1 cellular context compared by ENCODE assay signal in the genomic region with DNA sequence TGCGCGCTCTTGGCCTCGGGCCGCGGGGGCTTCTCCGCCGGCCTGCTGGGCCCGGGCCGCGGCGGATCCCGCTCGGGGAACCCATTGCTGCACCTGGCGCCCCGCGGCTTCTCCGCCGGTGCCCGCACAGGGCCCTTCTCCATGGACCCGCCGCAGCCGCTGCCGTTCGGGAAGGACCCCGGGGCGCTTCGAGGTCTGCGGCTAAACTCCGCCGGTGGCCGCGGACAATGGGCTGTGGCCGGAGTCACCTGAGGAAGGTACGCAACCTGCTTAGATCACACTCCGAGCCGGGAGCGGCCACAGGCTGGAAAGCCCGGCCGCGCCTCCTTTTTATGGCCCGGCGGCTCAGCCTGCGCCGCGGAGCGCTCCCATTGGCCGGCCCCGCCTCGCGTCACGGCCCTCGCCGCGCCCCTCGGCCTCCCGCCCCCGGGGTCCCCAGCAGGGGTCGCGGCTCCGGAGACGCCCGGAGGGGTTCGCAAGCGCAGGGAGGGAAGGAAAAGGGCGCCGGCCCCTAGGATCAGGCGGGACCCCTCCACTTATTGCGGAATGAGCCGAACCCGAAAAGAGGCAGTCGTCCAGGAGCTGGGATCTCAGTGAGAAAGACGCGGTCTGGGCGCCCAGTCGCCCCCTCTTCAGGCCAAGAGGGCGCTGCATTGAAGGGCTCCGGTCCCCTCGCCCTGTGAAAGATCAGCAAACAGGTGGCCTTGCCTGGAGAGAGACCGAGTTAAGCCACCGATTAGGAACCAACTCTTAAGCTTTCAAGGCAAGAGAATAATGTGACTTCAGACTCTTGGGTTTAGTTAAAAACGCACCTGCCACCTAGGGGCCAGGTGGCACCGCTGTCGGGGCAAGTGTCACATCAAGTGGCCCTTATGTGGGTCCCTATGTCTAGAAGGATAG.
TF ChIP-seq lines count a peak whose summit lies in the region.

A gene with protein sequence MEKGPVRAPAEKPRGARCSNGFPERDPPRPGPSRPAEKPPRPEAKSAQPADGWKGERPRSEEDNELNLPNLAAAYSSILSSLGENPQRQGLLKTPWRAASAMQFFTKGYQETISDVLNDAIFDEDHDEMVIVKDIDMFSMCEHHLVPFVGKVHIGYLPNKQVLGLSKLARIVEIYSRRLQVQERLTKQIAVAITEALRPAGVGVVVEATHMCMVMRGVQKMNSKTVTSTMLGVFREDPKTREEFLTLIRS (minus strand): TSS at position 306 of the 900 bp plus-strand sequence. CDS start 163 bp downstream, at position 143.

TF ChIP-seq in HepG2, 621 proteins besides CTCF, POLR2A, EP300 and RAD21 (continued from another document and continues in another):
- TF ChIP-seq, protein P1, sequence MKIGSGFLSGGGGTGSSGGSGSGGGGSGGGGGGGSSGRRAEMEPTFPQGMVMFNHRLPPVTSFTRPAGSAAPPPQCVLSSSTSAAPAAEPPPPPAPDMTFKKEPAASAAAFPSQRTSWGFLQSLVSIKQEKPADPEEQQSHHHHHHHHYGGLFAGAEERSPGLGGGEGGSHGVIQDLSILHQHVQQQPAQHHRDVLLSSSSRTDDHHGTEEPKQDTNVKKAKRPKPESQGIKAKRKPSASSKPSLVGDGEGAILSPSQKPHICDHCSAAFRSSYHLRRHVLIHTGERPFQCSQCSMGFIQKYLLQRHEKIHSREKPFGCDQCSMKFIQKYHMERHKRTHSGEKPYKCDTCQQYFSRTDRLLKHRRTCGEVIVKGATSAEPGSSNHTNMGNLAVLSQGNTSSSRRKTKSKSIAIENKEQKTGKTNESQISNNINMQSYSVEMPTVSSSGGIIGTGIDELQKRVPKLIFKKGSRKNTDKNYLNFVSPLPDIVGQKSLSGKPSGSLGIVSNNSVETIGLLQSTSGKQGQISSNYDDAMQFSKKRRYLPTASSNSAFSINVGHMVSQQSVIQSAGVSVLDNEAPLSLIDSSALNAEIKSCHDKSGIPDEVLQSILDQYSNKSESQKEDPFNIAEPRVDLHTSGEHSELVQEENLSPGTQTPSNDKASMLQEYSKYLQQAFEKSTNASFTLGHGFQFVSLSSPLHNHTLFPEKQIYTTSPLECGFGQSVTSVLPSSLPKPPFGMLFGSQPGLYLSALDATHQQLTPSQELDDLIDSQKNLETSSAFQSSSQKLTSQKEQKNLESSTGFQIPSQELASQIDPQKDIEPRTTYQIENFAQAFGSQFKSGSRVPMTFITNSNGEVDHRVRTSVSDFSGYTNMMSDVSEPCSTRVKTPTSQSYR (CRISPR knock-in tag; IDR thresholded peaks at IDR 0.05; ENCODE audit: borderline replicate concordance), result no peak
- TF ChIP-seq, protein P2, sequence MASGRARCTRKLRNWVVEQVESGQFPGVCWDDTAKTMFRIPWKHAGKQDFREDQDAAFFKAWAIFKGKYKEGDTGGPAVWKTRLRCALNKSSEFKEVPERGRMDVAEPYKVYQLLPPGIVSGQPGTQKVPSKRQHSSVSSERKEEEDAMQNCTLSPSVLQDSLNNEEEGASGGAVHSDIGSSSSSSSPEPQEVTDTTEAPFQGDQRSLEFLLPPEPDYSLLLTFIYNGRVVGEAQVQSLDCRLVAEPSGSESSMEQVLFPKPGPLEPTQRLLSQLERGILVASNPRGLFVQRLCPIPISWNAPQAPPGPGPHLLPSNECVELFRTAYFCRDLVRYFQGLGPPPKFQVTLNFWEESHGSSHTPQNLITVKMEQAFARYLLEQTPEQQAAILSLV (CRISPR knock-in tag; IDR thresholded peaks at IDR 0.05; ENCODE audit: borderline replicate concordance), result no peak; the same call in 1 of the 2 replicates
- TF ChIP-seq, protein P3, sequence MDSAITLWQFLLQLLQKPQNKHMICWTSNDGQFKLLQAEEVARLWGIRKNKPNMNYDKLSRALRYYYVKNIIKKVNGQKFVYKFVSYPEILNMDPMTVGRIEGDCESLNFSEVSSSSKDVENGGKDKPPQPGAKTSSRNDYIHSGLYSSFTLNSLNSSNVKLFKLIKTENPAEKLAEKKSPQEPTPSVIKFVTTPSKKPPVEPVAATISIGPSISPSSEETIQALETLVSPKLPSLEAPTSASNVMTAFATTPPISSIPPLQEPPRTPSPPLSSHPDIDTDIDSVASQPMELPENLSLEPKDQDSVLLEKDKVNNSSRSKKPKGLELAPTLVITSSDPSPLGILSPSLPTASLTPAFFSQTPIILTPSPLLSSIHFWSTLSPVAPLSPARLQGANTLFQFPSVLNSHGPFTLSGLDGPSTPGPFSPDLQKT (CRISPR knock-in tag; IDR thresholded peaks at IDR 0.05; ENCODE audit: borderline replicate concordance), result no peak
- TF ChIP-seq MEIS1 (CRISPR knock-in tag; IDR thresholded peaks at IDR 0.05; ENCODE audit: borderline replicate concordance), result peak; percentile 56; the same call in 1 of the 2 replicates
- TF ChIP-seq KMT2B (CRISPR knock-in tag; IDR thresholded peaks at IDR 0.05), result peak; percentile 41; the same call in 1 of the 2 replicates
- peak; percentile 71 for TF ChIP-seq NFYC (CRISPR knock-in tag; IDR thresholded peaks at IDR 0.05)
- no peak for TF ChIP-seq KAT8 (CRISPR knock-in tag; IDR thresholded peaks at IDR 0.05)
- TF ChIP-seq ZNF616 (CRISPR knock-in tag; IDR thresholded peaks at IDR 0.05; ENCODE audit: low read depth), result no peak
- TF ChIP-seq SIN3B (IDR thresholded peaks at IDR 0.05; ENCODE audit: low read length), result no peak
- no peak for TF ChIP-seq NFATC3 (CRISPR knock-in tag; IDR thresholded peaks at IDR 0.05)
- TF ChIP-seq NCOA5 (CRISPR knock-in tag; IDR thresholded peaks at IDR 0.05), result no peak
- TF ChIP-seq, protein P4, sequence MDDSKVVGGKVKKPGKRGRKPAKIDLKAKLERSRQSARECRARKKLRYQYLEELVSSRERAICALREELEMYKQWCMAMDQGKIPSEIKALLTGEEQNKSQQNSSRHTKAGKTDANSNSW (CRISPR knock-in tag; IDR thresholded peaks at IDR 0.05; ENCODE audit: borderline replicate concordance), result no peak; the same call in 1 of the 2 replicates
- TF ChIP-seq, protein P5, sequence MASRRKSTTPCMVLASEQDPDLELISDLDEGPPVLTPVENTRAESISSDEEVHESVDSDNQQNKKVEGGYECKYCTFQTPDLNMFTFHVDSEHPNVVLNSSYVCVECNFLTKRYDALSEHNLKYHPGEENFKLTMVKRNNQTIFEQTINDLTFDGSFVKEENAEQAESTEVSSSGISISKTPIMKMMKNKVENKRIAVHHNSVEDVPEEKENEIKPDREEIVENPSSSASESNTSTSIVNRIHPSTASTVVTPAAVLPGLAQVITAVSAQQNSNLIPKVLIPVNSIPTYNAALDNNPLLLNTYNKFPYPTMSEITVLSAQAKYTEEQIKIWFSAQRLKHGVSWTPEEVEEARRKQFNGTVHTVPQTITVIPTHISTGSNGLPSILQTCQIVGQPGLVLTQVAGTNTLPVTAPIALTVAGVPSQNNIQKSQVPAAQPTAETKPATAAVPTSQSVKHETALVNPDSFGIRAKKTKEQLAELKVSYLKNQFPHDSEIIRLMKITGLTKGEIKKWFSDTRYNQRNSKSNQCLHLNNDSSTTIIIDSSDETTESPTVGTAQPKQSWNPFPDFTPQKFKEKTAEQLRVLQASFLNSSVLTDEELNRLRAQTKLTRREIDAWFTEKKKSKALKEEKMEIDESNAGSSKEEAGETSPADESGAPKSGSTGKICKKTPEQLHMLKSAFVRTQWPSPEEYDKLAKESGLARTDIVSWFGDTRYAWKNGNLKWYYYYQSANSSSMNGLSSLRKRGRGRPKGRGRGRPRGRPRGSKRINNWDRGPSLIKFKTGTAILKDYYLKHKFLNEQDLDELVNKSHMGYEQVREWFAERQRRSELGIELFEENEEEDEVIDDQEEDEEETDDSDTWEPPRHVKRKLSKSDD (CRISPR knock-in tag; IDR thresholded peaks at IDR 0.05; ENCODE audit: low read depth), result 0 out of 2 replicates have a peak, but pooled peaks have one; percentile 7
- 0 out of 2 replicates have a peak, but pooled peaks have one; percentile 43 for TF ChIP-seq MAF1 (CRISPR knock-in tag; IDR thresholded peaks at IDR 0.05; ENCODE audit: borderline replicate concordance)
- no peak for TF ChIP-seq KLF13 (CRISPR knock-in tag; IDR thresholded peaks at IDR 0.05)
- no peak for TF ChIP-seq ZMYM2 (CRISPR knock-in tag; IDR thresholded peaks at IDR 0.05)
- TF ChIP-seq ZNF598 (CRISPR knock-in tag; IDR thresholded peaks at IDR 0.05; ENCODE audit: borderline replicate concordance), result peak; percentile 75; the same call in 1 of the 2 replicates
- peak; percentile 48; the same call in 1 of the 2 replicates for TF ChIP-seq BORCS8-MEF2B (CRISPR knock-in tag; IDR thresholded peaks at IDR 0.05)
- no peak; the same call in 1 of the 2 replicates for TF ChIP-seq ZNF143 (CRISPR knock-in tag; IDR thresholded peaks at IDR 0.05)
- peak; percentile 36; the same call in 1 of the 2 replicates for TF ChIP-seq ZNF747 (CRISPR knock-in tag; IDR thresholded peaks at IDR 0.05; ENCODE audit: borderline replicate concordance)
- TF ChIP-seq, protein P6, sequence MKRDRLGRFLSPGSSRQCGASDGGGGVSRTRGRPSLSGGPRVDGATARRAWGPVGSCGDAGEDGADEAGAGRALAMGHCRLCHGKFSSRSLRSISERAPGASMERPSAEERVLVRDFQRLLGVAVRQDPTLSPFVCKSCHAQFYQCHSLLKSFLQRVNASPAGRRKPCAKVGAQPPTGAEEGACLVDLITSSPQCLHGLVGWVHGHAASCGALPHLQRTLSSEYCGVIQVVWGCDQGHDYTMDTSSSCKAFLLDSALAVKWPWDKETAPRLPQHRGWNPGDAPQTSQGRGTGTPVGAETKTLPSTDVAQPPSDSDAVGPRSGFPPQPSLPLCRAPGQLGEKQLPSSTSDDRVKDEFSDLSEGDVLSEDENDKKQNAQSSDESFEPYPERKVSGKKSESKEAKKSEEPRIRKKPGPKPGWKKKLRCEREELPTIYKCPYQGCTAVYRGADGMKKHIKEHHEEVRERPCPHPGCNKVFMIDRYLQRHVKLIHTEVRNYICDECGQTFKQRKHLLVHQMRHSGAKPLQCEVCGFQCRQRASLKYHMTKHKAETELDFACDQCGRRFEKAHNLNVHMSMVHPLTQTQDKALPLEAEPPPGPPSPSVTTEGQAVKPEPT (CRISPR knock-in tag; IDR thresholded peaks at IDR 0.05; ENCODE audit: low read depth), result peak; percentile 43; the same call in 1 of the 2 replicates
- peak; percentile 11 to 73; a peak in 3 of 4 replicates for TF ChIP-seq NR2F1 (CRISPR knock-in tag; IDR thresholded peaks at IDR 0.05)
- TF ChIP-seq, protein P7, sequence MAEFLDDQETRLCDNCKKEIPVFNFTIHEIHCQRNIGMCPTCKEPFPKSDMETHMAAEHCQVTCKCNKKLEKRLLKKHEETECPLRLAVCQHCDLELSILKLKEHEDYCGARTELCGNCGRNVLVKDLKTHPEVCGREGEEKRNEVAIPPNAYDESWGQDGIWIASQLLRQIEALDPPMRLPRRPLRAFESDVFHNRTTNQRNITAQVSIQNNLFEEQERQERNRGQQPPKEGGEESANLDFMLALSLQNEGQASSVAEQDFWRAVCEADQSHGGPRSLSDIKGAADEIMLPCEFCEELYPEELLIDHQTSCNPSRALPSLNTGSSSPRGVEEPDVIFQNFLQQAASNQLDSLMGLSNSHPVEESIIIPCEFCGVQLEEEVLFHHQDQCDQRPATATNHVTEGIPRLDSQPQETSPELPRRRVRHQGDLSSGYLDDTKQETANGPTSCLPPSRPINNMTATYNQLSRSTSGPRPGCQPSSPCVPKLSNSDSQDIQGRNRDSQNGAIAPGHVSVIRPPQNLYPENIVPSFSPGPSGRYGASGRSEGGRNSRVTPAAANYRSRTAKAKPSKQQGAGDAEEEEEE (CRISPR knock-in tag; IDR thresholded peaks at IDR 0.05; ENCODE audit: borderline replicate concordance), result no peak
- 0 out of 2 replicates have a peak, but pooled peaks have one; percentile 2 for TF ChIP-seq CEBPG (CRISPR knock-in tag; IDR thresholded peaks at IDR 0.05)
- no peak for TF ChIP-seq REXO4 (CRISPR knock-in tag; IDR thresholded peaks at IDR 0.05; ENCODE audit: borderline replicate concordance)
- TF ChIP-seq, protein P8, sequence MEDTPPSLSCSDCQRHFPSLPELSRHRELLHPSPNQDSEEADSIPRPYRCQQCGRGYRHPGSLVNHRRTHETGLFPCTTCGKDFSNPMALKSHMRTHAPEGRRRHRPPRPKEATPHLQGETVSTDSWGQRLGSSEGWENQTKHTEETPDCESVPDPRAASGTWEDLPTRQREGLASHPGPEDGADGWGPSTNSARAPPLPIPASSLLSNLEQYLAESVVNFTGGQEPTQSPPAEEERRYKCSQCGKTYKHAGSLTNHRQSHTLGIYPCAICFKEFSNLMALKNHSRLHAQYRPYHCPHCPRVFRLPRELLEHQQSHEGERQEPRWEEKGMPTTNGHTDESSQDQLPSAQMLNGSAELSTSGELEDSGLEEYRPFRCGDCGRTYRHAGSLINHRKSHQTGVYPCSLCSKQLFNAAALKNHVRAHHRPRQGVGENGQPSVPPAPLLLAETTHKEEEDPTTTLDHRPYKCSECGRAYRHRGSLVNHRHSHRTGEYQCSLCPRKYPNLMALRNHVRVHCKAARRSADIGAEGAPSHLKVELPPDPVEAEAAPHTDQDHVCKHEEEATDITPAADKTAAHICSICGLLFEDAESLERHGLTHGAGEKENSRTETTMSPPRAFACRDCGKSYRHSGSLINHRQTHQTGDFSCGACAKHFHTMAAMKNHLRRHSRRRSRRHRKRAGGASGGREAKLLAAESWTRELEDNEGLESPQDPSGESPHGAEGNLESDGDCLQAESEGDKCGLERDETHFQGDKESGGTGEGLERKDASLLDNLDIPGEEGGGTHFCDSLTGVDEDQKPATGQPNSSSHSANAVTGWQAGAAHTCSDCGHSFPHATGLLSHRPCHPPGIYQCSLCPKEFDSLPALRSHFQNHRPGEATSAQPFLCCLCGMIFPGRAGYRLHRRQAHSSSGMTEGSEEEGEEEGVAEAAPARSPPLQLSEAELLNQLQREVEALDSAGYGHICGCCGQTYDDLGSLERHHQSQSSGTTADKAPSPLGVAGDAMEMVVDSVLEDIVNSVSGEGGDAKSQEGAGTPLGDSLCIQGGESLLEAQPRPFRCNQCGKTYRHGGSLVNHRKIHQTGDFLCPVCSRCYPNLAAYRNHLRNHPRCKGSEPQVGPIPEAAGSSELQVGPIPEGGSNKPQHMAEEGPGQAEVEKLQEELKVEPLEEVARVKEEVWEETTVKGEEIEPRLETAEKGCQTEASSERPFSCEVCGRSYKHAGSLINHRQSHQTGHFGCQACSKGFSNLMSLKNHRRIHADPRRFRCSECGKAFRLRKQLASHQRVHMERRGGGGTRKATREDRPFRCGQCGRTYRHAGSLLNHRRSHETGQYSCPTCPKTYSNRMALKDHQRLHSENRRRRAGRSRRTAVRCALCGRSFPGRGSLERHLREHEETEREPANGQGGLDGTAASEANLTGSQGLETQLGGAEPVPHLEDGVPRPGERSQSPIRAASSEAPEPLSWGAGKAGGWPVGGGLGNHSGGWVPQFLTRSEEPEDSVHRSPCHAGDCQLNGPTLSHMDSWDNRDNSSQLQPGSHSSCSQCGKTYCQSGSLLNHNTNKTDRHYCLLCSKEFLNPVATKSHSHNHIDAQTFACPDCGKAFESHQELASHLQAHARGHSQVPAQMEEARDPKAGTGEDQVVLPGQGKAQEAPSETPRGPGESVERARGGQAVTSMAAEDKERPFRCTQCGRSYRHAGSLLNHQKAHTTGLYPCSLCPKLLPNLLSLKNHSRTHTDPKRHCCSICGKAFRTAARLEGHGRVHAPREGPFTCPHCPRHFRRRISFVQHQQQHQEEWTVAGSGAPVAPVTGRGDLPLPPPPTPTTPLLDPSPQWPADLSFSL (CRISPR knock-in tag; IDR thresholded peaks at IDR 0.05), result no peak
- 0 out of 2 replicates have a peak, but pooled peaks have one; percentile 61 for TF ChIP-seq KLF12 (CRISPR knock-in tag; IDR thresholded peaks at IDR 0.05; ENCODE audit: borderline replicate concordance)
- TF ChIP-seq SMC3 (IDR thresholded peaks at IDR 0.05; ENCODE audit: low read length), result no peak; the same call in 1 of the 2 replicates
- TF ChIP-seq TP53 (CRISPR knock-in tag; conservative IDR thresholded peaks at IDR 0.05), result no peak
- no peak; the same call in 1 of the 2 replicates for TF ChIP-seq HOXA9 (CRISPR knock-in tag; IDR thresholded peaks at IDR 0.05; ENCODE audit: borderline replicate concordance)
